1 cellular context compared by ENCODE assay signal in the genomic region with DNA sequence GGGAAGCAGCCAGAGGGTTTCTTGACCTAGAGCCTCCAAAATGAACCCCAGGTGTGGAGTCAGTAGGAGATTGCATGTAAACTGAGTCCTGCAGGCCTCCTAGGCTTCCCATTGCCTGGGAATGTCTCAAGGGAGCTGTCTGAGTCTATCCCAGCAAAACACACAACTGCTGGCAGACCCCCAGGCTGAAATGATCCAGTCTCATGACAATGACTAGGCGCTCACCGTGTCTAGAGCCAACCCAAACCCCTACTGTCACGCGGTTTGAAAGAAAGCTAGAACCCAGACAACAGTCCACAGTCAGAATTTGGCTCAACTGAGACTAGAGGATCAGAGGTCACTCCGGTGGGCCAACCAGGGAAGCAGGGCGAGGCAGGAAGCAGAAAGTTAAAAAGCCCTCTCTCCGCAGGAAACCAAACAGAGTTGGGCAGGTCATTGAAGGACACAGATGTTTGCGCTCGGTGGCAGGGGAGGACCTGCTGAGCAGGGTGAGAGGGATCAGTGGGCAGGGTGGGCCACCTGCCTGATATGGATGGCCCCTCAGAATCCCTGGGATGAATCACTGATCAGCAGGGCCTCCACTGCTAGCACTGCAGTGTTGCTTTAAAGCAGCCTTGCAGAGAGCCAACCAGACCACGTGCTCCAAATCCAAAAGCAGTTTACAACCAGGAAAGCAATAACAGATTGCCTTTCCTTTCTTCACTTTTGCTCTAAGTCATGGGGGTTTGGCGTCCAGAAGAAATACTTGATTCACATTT.
TF ChIP-seq lines count a peak whose summit lies in the region.

No MANE protein-coding gene starts in this region.

TF ChIP-seq in HepG2, 621 proteins besides CTCF, POLR2A, EP300 and RAD21 (continued from another document and continues in another):
- TF ChIP-seq, protein P1, sequence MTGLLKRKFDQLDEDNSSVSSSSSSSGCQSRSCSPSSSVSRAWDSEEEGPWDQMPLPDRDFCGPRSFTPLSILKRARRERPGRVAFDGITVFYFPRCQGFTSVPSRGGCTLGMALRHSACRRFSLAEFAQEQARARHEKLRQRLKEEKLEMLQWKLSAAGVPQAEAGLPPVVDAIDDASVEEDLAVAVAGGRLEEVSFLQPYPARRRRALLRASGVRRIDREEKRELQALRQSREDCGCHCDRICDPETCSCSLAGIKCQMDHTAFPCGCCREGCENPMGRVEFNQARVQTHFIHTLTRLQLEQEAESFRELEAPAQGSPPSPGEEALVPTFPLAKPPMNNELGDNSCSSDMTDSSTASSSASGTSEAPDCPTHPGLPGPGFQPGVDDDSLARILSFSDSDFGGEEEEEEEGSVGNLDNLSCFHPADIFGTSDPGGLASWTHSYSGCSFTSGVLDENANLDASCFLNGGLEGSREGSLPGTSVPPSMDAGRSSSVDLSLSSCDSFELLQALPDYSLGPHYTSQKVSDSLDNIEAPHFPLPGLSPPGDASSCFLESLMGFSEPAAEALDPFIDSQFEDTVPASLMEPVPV (CRISPR knock-in tag; IDR thresholded peaks at IDR 0.05), result no peak
- TF ChIP-seq U2AF1 (optimal IDR thresholded peaks at IDR 0.05; ENCODE audit: low read depth, low read length), result no peak
- 0 out of 2 replicates have a peak, but pooled peaks have one; percentile 19 for TF ChIP-seq SNAPC5 (CRISPR knock-in tag; IDR thresholded peaks at IDR 0.05; ENCODE audit: borderline replicate concordance)
- TF ChIP-seq DMAP1 (CRISPR knock-in tag; IDR thresholded peaks at IDR 0.05), result peak; percentile 83
- no peak for TF ChIP-seq FOXP1 (IDR thresholded peaks at IDR 0.05)
- TF ChIP-seq FOXP1 (CRISPR knock-in tag; IDR thresholded peaks at IDR 0.05), result peak; percentile 32; the same call in 1 of the 2 replicates
- no peak for TF ChIP-seq ZNF577 (CRISPR knock-in tag; IDR thresholded peaks at IDR 0.05; ENCODE audit: borderline replicate concordance, low read depth)
- TF ChIP-seq SAFB2 (CRISPR knock-in tag; IDR thresholded peaks at IDR 0.05; ENCODE audit: borderline replicate concordance, low read depth), result peak; percentile 34; the same call in 1 of the 2 replicates
- TF ChIP-seq, protein P2, sequence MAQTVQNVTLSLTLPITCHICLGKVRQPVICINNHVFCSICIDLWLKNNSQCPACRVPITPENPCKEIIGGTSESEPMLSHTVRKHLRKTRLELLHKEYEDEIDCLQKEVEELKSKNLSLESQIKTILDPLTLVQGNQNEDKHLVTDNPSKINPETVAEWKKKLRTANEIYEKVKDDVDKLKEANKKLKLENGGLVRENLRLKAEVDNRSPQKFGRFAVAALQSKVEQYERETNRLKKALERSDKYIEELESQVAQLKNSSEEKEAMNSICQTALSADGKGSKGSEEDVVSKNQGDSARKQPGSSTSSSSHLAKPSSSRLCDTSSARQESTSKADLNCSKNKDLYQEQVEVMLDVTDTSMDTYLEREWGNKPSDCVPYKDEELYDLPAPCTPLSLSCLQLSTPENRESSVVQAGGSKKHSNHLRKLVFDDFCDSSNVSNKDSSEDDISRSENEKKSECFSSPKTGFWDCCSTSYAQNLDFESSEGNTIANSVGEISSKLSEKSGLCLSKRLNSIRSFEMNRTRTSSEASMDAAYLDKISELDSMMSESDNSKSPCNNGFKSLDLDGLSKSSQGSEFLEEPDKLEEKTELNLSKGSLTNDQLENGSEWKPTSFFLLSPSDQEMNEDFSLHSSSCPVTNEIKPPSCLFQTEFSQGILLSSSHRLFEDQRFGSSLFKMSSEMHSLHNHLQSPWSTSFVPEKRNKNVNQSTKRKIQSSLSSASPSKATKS (CRISPR knock-in tag; IDR thresholded peaks at IDR 0.05), result no peak
- peak; percentile 89 for TF ChIP-seq YEATS4 (CRISPR knock-in tag; IDR thresholded peaks at IDR 0.05; ENCODE audit: borderline replicate concordance)
- TF ChIP-seq, protein P3, sequence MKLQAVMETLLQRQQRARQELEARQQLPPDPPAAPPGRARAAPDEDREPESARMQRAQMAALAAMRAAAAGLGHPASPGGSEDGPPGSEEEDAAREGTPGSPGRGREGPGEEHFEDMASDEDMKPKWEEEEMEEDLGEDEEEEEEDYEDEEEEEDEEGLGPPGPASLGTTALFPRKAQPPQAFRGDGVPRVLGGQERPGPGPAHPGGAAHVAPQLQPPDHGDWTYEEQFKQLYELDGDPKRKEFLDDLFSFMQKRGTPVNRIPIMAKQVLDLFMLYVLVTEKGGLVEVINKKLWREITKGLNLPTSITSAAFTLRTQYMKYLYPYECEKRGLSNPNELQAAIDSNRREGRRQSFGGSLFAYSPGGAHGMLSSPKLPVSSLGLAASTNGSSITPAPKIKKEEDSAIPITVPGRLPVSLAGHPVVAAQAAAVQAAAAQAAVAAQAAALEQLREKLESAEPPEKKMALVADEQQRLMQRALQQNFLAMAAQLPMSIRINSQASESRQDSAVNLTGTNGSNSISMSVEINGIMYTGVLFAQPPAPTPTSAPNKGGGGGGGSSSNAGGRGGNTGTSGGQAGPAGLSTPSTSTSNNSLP (IDR thresholded peaks at IDR 0.05; ENCODE audit: low read depth, low read length), result no peak
- no peak for TF ChIP-seq ZNF367 (CRISPR knock-in tag; IDR thresholded peaks at IDR 0.05; ENCODE audit: borderline replicate concordance)
- peak; percentile 98 for TF ChIP-seq MED1 (CRISPR knock-in tag; IDR thresholded peaks at IDR 0.05)
- TF ChIP-seq ZNF816 (CRISPR knock-in tag; IDR thresholded peaks at IDR 0.05; ENCODE audit: borderline replicate concordance), result no peak
- 0 out of 2 replicates have a peak, but pooled peaks have one; percentile 83 for TF ChIP-seq ZFP37 (CRISPR knock-in tag; IDR thresholded peaks at IDR 0.05; ENCODE audit: borderline replicate concordance)
- TF ChIP-seq GLMP (CRISPR knock-in tag; IDR thresholded peaks at IDR 0.05; ENCODE audit: borderline replicate concordance), result no peak
- TF ChIP-seq PITX1 (CRISPR knock-in tag; IDR thresholded peaks at IDR 0.05), result peak; percentile 90
- no peak for TF ChIP-seq MAFF (IDR thresholded peaks at IDR 0.05; ENCODE audit: low read depth, low read length)
- TF ChIP-seq NR2C2 (CRISPR knock-in tag; IDR thresholded peaks at IDR 0.05; ENCODE audit: borderline replicate concordance), result peak; percentile 87
- TF ChIP-seq YY1 (IDR thresholded peaks at IDR 0.05; ENCODE audit: insufficient read depth, insufficient replicate concordance, low read depth, low read length), result peak; percentile 21
- TF ChIP-seq PLRG1 (conservative IDR thresholded peaks at IDR 0.05), result no peak
- TF ChIP-seq, protein P4, sequence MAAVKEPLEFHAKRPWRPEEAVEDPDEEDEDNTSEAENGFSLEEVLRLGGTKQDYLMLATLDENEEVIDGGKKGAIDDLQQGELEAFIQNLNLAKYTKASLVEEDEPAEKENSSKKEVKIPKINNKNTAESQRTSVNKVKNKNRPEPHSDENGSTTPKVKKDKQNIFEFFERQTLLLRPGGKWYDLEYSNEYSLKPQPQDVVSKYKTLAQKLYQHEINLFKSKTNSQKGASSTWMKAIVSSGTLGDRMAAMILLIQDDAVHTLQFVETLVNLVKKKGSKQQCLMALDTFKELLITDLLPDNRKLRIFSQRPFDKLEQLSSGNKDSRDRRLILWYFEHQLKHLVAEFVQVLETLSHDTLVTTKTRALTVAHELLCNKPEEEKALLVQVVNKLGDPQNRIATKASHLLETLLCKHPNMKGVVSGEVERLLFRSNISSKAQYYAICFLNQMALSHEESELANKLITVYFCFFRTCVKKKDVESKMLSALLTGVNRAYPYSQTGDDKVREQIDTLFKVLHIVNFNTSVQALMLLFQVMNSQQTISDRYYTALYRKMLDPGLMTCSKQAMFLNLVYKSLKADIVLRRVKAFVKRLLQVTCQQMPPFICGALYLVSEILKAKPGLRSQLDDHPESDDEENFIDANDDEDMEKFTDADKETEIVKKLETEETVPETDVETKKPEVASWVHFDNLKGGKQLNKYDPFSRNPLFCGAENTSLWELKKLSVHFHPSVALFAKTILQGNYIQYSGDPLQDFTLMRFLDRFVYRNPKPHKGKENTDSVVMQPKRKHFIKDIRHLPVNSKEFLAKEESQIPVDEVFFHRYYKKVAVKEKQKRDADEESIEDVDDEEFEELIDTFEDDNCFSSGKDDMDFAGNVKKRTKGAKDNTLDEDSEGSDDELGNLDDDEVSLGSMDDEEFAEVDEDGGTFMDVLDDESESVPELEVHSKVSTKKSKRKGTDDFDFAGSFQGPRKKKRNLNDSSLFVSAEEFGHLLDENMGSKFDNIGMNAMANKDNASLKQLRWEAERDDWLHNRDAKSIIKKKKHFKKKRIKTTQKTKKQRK (IDR thresholded peaks at IDR 0.05; ENCODE audit: low read length), result no peak
- TF ChIP-seq ZNF256 (CRISPR knock-in tag; conservative IDR thresholded peaks at IDR 0.05), result no peak
- TF ChIP-seq PHF5A (CRISPR knock-in tag; IDR thresholded peaks at IDR 0.05; ENCODE audit: low read depth, unreplicated experiment), result peak; percentile 33
- no peak for TF ChIP-seq ZNF546 (CRISPR knock-in tag; conservative IDR thresholded peaks at IDR 0.05)
- TF ChIP-seq, protein P5, sequence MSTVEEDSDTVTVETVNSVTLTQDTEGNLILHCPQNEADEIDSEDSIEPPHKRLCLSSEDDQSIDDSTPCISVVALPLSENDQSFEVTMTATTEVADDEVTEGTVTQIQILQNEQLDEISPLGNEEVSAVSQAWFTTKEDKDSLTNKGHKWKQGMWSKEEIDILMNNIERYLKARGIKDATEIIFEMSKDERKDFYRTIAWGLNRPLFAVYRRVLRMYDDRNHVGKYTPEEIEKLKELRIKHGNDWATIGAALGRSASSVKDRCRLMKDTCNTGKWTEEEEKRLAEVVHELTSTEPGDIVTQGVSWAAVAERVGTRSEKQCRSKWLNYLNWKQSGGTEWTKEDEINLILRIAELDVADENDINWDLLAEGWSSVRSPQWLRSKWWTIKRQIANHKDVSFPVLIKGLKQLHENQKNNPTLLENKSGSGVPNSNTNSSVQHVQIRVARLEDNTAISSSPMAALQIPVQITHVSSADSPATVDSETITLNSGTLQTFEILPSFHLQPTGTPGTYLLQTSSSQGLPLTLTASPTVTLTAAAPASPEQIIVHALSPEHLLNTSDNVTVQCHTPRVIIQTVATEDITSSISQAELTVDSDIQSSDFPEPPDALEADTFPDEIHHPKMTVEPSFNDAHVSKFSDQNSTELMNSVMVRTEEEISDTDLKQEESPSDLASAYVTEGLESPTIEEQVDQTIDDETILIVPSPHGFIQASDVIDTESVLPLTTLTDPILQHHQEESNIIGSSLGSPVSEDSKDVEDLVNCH (CRISPR knock-in tag; IDR thresholded peaks at IDR 0.05), result no peak
- no peak for TF ChIP-seq ZFYVE20 (CRISPR knock-in tag; IDR thresholded peaks at IDR 0.05; ENCODE audit: borderline replicate concordance, low read depth)
- no peak for TF ChIP-seq ATF1 (CRISPR knock-in tag; IDR thresholded peaks at IDR 0.05)
- TF ChIP-seq HNF4A (CRISPR knock-in tag; IDR thresholded peaks at IDR 0.05), result peak; percentile 89
- TF ChIP-seq ZNF121 (CRISPR knock-in tag; IDR thresholded peaks at IDR 0.05), result peak; percentile 39; the same call in 1 of the 2 replicates
- 0 out of 2 replicates have a peak, but pooled peaks have one; percentile 60 for TF ChIP-seq ELF4 (CRISPR knock-in tag; IDR thresholded peaks at IDR 0.05; ENCODE audit: borderline replicate concordance)
- TF ChIP-seq HOXA3 (CRISPR knock-in tag; IDR thresholded peaks at IDR 0.05), result peak; percentile 77
- TF ChIP-seq FOXK1 (CRISPR knock-in tag; IDR thresholded peaks at IDR 0.05; ENCODE audit: borderline replicate concordance, low read depth), result 0 out of 2 replicates have a peak, but pooled peaks have one; percentile 12
- no peak for TF ChIP-seq SP1 (IDR thresholded peaks at IDR 0.05)
- TF ChIP-seq SP1 (CRISPR knock-in tag; IDR thresholded peaks at IDR 0.05), result no peak
- no peak for TF ChIP-seq ZNF75D (CRISPR knock-in tag; IDR thresholded peaks at IDR 0.05; ENCODE audit: borderline replicate concordance)
- TF ChIP-seq, protein P6, sequence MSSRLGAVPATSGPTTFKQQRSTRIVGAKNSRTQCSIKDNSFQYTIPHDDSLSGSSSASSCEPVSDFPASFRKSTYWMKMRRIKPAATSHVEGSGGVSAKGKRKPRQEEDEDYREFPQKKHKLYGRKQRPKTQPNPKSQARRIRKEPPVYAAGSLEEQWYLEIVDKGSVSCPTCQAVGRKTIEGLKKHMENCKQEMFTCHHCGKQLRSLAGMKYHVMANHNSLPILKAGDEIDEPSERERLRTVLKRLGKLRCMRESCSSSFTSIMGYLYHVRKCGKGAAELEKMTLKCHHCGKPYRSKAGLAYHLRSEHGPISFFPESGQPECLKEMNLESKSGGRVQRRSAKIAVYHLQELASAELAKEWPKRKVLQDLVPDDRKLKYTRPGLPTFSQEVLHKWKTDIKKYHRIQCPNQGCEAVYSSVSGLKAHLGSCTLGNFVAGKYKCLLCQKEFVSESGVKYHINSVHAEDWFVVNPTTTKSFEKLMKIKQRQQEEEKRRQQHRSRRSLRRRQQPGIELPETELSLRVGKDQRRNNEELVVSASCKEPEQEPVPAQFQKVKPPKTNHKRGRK (CRISPR knock-in tag; IDR thresholded peaks at IDR 0.05), result no peak
- TF ChIP-seq PBX3 (CRISPR knock-in tag; IDR thresholded peaks at IDR 0.05; ENCODE audit: borderline replicate concordance), result no peak
- TF ChIP-seq ZSCAN9 (CRISPR knock-in tag; IDR thresholded peaks at IDR 0.05; ENCODE audit: borderline replicate concordance), result no peak
- no peak for TF ChIP-seq SUZ12 (IDR thresholded peaks at IDR 0.05; ENCODE audit: low read depth, low read length)
- TF ChIP-seq ZNF3 (CRISPR knock-in tag; IDR thresholded peaks at IDR 0.05), result 0 out of 2 replicates have a peak, but pooled peaks have one; percentile 57
- no peak for TF ChIP-seq FOXK2 (IDR thresholded peaks at IDR 0.05)
- TF ChIP-seq SRSF9 (IDR thresholded peaks at IDR 0.05; ENCODE audit: borderline replicate concordance, insufficient read depth, low read depth, low read length, poor library complexity, severe bottlenecking), result no peak
- TF ChIP-seq ZNF101 (CRISPR knock-in tag; IDR thresholded peaks at IDR 0.05; ENCODE audit: borderline replicate concordance, low read depth), result no peak
- no peak for TF ChIP-seq NFE2 (CRISPR knock-in tag; IDR thresholded peaks at IDR 0.05)
